ENCODE assay signal across 9 cellular contexts in genomic region chr16:3046506-3047386, GRCh38. TPM values are rescaled to one million over a fixed set of nuclear protein-coding genes. Genes with fewer than 3 reads are reported as not detected.
A peak's percentile ranks its signal among the peaks of the same experiment; 100 is the strongest.
DNase-seq lines count a peak whose midpoint lies in the region; FAIRE-seq and TF ChIP-seq lines count a peak whose summit lies in the region.
"Had no signal": no experiment of that assay in that cellular context is flagged by ENCODE, and none has a peak within 500 bp of the region (broad histone marks: within the 10 kb centered on the region; RNA-seq: fewer than 3 reads in every experiment).

Gene MMP25 (plus strand): TSS chr16:3046561. CDS start chr16:3046918, 357 bp downstream.

- peaks cover 20% of the 10 kb centered on the region for H3K27me3 Mint-ChIP-seq in activated CD4-positive, alpha-beta T cell treated with anti-CD3 and anti-CD28 coated beads, Interleukin-2, amount 10 ng/mL, durations not matched to agents 24 days and 14 days
- peaks cover 37% of the 10 kb centered on the region for H3K27me3 Mint-ChIP-seq in astrocyte (ENCODE audit: low read depth, unreplicated experiment)

- H3K9me3 Mint-ChIP-seq in activated CD4-positive, alpha-beta T cell treated with anti-CD3 and anti-CD28 coated beads, Interleukin-2, amount 10 ng/mL, durations not matched to agents 24 days and 14 days: no peaks in the 10 kb centered on the region
- no peaks in the 10 kb centered on the region for H3K9me3 Mint-ChIP-seq in astrocyte (ENCODE audit: unreplicated experiment)

- no peaks in the 10 kb centered on the region for H3K36me3 ChIP-seq in astrocyte (ENCODE audit: insufficient read depth, low read length)
- no peaks in the 10 kb centered on the region for H3K36me3 ChIP-seq in thymus (ENCODE audit: control insufficient read depth, insufficient read depth)

- peak; percentile 78 for DNase-seq in activated CD4-positive, alpha-beta T cell treated with anti-CD3 and anti-CD28 coated beads, Interleukin-2, amount 10 ng/mL, durations not matched to agents 24 days and 14 days
- DNase-seq in activated CD4-positive, alpha-beta T cell treated with anti-CD3 and anti-CD28 coated beads for 4 hours: no peak
- DNase-seq in astrocyte (ENCODE audit: low read depth) (no peak), left kidney (ENCODE audit: low read depth, low spot score) (peak; percentile 40), HT-29 (ENCODE audit: low spot score) (no peak), SHP77 (lab: John Stamatoyannopoulos, UW) (no peak), globus pallidus (ENCODE audit: low spot score) (no peak)
- DNase-seq: NCI-H1048 had no signal

- H3K36me3 Mint-ChIP-seq in activated CD4-positive, alpha-beta T cell treated with anti-CD3 and anti-CD28 coated beads, Interleukin-2, amount 10 ng/mL, durations not matched to agents 24 days and 14 days (ENCODE audit: low read depth): peaks cover 9% of the 10 kb centered on the region
- no peaks in the 10 kb centered on the region for H3K36me3 Mint-ChIP-seq in astrocyte (ENCODE audit: low read depth, unreplicated experiment)

- TF ChIP-seq CTCF in astrocyte (IDR thresholded peaks at IDR 0.05; ENCODE audit: insufficient read depth, low read depth, low read length): no peak

- H3K4me2 ChIP-seq in astrocyte (ENCODE audit: low read length): peak within 1 kb of the TSS; percentile 84

- peaks cover 8% of the 10 kb centered on the region for H3K4me1 ChIP-seq in astrocyte (ENCODE audit: insufficient read depth, low read length)
- H3K4me1 ChIP-seq in thymus (ENCODE audit: control insufficient read depth, insufficient read depth, low read length): peaks cover 3% of the 10 kb centered on the region

- H2AFZ ChIP-seq in astrocyte (ENCODE audit: low read depth, low read length): peak within 1 kb of the TSS; percentile 79

- H4K20me1 ChIP-seq in astrocyte (ENCODE audit: insufficient read depth, low read length): no peaks in the 10 kb centered on the region

- H3K27ac Mint-ChIP-seq in activated CD4-positive, alpha-beta T cell treated with anti-CD3 and anti-CD28 coated beads, Interleukin-2, amount 10 ng/mL, durations not matched to agents 24 days and 14 days: peak within 1 kb of the TSS; percentile 87
- no peak within 1 kb of the TSS for H3K27ac Mint-ChIP-seq in astrocyte (ENCODE audit: unreplicated experiment)

- peak within 1 kb of the TSS; percentile 46 for H3K9ac ChIP-seq in astrocyte (ENCODE audit: low read length)

- FAIRE-seq in astrocyte (lab: Jason Lieb, UNC): no peak

- no peak within 1 kb of the TSS for H3K27ac ChIP-seq in astrocyte (ENCODE audit: low read depth, low read length)
- no peak within 1 kb of the TSS for H3K27ac ChIP-seq in thymus (ENCODE audit: low read depth)

- H3K4me1 Mint-ChIP-seq in activated CD4-positive, alpha-beta T cell treated with anti-CD3 and anti-CD28 coated beads, Interleukin-2, amount 10 ng/mL, durations not matched to agents 24 days and 14 days: peaks cover 43% of the 10 kb centered on the region
- no peaks in the 10 kb centered on the region for H3K4me1 Mint-ChIP-seq in astrocyte (ENCODE audit: low read depth, unreplicated experiment)

- WGBS in thymus: 5% methylated on average over 75 of the region's 75 CpGs

- H3K27me3 ChIP-seq in astrocyte (ENCODE audit: insufficient read depth, low read length) (peaks cover 20% of the 10 kb centered on the region), thymus (ENCODE audit: control insufficient read depth, insufficient read depth) (peaks cover 65% of the 10 kb centered on the region)

- H3K4me3 ChIP-seq in astrocyte (ENCODE audit: insufficient read depth, low read depth, low read length) (peak within 1 kb of the TSS; percentile 48), thymus (ENCODE audit: low read length) (peak within 1 kb of the TSS; percentile 38)

- H3K9me3 ChIP-seq in astrocyte (ENCODE audit: insufficient read depth, low read depth, low read length) (no peaks in the 10 kb centered on the region), thymus (ENCODE audit: control insufficient read depth) (no peaks in the 10 kb centered on the region)

- H3K4me3 Mint-ChIP-seq in activated CD4-positive, alpha-beta T cell treated with anti-CD3 and anti-CD28 coated beads, Interleukin-2, amount 10 ng/mL, durations not matched to agents 24 days and 14 days: peak within 1 kb of the TSS; percentile 89
- peak within 1 kb of the TSS; percentile 82 for H3K4me3 Mint-ChIP-seq in astrocyte (ENCODE audit: unreplicated experiment)

- intact Hi-C loops in activated CD4-positive, alpha-beta T cell treated with anti-CD3 and anti-CD28 coated beads, Interleukin-2, amount 10 ng/mL, durations not matched to agents 24 days and 14 days (cut with micrococcal nuclease): no loop called here

- no peaks in the 10 kb centered on the region for H3K79me2 ChIP-seq in astrocyte (ENCODE audit: insufficient read depth, low read length)

RNA-seq across cellular contexts. Expression of gene MMP25, which starts in this region (rescaled TPM):
- 8.1 and 10.2 TPM in 2 replicates for total RNA-seq in activated CD4-positive, alpha-beta T cell treated with anti-CD3 and anti-CD28 coated beads, Interleukin-2, amount 10 ng/mL, durations not matched to agents 24 days and 14 days
- total RNA-seq in astrocyte: 0.89 and 1.3 TPM in 2 replicates
- 2.9 TPM for polyA plus RNA-seq in thymus
- 0.05 TPM in 1 of 2 replicates, not detected in the other for total RNA-seq in HT-29 (2014; rRNA removed; shearing (Covaris generic))

Comparison
In these comparisons a context has a peak if more than half of its experiments do, and no peak if none do; other contexts are left out.
1. DNase-seq: peak in activated CD4-positive, alpha-beta T cell treated with anti-CD3 and anti-CD28 coated beads, Interleukin-2, amount 10 ng/mL, durations not matched to agents 24 days and 14 days (single experiment) and left kidney (single experiment); none in activated CD4-positive, alpha-beta T cell treated with anti-CD3 and anti-CD28 coated beads for 4 hours (0 of 2), astrocyte (single experiment), HT-29 (single experiment), SHP77 (0 of 2) and globus pallidus (single experiment).